1 cellular context compared by ENCODE assay signal in the genomic region with DNA sequence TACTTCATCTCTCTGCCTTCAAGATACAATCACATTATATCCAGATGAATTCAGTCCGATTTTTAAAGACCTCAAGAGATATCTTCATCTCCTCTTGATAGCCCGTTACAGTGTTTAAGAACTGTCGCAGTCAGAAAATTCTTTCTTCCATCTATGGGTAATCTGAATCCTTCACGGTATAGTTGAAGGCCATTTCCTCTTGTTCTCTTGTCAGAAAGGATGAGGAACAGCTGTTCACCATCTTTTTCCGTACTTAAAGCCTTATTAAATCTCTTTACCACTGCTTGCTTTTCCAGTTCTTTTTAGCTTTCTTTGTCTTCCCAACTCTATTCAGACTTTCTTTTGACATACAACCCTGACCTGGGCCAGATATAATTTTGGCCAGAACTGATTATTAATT.
TF ChIP-seq lines count a peak whose summit lies in the region.

No MANE protein-coding gene starts in this region.

TF ChIP-seq in IMR-90, 13 proteins besides CTCF, POLR2A, EP300 and RAD21 (continued from another document):
- TF ChIP-seq, protein P1, sequence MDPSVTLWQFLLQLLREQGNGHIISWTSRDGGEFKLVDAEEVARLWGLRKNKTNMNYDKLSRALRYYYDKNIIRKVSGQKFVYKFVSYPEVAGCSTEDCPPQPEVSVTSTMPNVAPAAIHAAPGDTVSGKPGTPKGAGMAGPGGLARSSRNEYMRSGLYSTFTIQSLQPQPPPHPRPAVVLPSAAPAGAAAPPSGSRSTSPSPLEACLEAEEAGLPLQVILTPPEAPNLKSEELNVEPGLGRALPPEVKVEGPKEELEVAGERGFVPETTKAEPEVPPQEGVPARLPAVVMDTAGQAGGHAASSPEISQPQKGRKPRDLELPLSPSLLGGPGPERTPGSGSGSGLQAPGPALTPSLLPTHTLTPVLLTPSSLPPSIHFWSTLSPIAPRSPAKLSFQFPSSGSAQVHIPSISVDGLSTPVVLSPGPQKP (IDR thresholded peaks at IDR 0.05; ENCODE audit: borderline replicate concordance, low read depth, low read length), result no peak
- TF ChIP-seq FOS (IDR thresholded peaks at IDR 0.05; ENCODE audit: low read depth, low read length) (no peak), RFX5 (IDR thresholded peaks at IDR 0.05; ENCODE audit: low read depth, low read length) (no peak), MXI1 (IDR thresholded peaks at IDR 0.05; ENCODE audit: borderline replicate concordance, low read depth, low read length) (no peak), RCOR1 (IDR thresholded peaks at IDR 0.05; ENCODE audit: insufficient replicate concordance, low read length) (no peak), CHD1 (IDR thresholded peaks at IDR 0.05; ENCODE audit: low read depth, low read length) (no peak), SMC3 (IDR thresholded peaks at IDR 0.05; ENCODE audit: low read depth, low read length) (no peak), MAFK (IDR thresholded peaks at IDR 0.05; ENCODE audit: low read depth, low read length) (no peak)
- TF ChIP-seq, protein P2, sequence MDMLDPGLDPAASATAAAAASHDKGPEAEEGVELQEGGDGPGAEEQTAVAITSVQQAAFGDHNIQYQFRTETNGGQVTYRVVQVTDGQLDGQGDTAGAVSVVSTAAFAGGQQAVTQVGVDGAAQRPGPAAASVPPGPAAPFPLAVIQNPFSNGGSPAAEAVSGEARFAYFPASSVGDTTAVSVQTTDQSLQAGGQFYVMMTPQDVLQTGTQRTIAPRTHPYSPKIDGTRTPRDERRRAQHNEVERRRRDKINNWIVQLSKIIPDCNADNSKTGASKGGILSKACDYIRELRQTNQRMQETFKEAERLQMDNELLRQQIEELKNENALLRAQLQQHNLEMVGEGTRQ (IDR thresholded peaks at IDR 0.05; ENCODE audit: low read depth, low read length), result no peak
